11 cellular contexts compared by ENCODE assay signal in the genomic region with DNA sequence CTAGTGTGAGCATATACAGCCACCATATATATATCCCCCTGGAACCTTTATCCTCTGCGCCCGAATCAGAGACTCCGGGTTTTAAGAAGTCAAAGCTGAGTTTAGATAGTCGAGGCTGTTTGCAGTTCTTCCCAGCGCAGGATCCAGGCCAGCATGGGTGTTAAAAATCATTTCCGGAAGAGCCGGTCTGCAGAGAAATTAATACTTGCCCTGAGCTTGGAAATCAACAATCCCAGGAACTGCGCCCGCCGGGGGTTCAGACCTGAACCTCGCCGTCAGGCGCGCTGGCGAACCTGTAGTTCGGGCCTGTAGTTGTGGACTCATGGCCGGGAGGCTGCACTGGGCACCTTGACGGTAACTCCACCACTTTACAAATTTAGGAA. TPM values are rescaled to one million over a fixed set of nuclear protein-coding genes. Genes with fewer than 3 reads are reported as not detected.
DNase-seq lines count a peak whose midpoint lies in the region; ATAC-seq and TF ChIP-seq lines count a peak whose summit lies in the region.
"Had no signal": no experiment of that assay in that cellular context is flagged by ENCODE, and none has a peak within 500 bp of the region (broad histone marks: within the 10 kb centered on the region; RNA-seq: fewer than 3 reads in every experiment).

No MANE protein-coding gene starts in this region.

- H3K18ac ChIP-seq in mesendoderm (ENCODE audit: low read length): no peak overlapping the region

- H3K4me1 ChIP-seq in mesendoderm (ENCODE audit: control insufficient read depth, low read depth, low read length): peaks cover 2% of the 10 kb centered on the region

- no peak overlapping the region for H4K8ac ChIP-seq in mesendoderm (ENCODE audit: low read depth, low read length)

- peak overlapping the region; percentile 45 for H3K9ac ChIP-seq in mesendoderm (ENCODE audit: low read length)

- H3K4me3 ChIP-seq in AG10803 (ENCODE audit: low read length) (peak overlapping the region; percentile 90), mesendoderm (ENCODE audit: low read length) (no peak overlapping the region)
- H3K4me3 ChIP-seq: ovary had no signal

- H3K27me3 Mint-ChIP-seq in brain: peaks cover 100% of the 10 kb centered on the region

- no peak overlapping the region for H2AK5ac ChIP-seq in mesendoderm (ENCODE audit: low read length)

- no peaks in the 10 kb centered on the region for H3K36me3 Mint-ChIP-seq in brain

- H3K79me2 ChIP-seq in mesendoderm (ENCODE audit: control insufficient read depth, insufficient read depth, low read length): no peaks in the 10 kb centered on the region

- TF ChIP-seq CTCF in AG10803 (conservative IDR thresholded peaks at IDR 0.05; ENCODE audit: low read length) (no peak), brain (conservative IDR thresholded peaks at IDR 0.05) (no peak)

- no peak overlapping the region for H3K27ac ChIP-seq in mesendoderm (ENCODE audit: low read depth, low read length)
- H3K27ac ChIP-seq: ovary had no signal

- WGBS in mesendoderm (ENCODE audit: extremely low coverage, insufficient coverage, low lambda C conversion rate): no CpG with 5 or more reads among the region's 18 CpGs

- H3K27me3 ChIP-seq in mesendoderm (ENCODE audit: insufficient read depth, low read length, poor library complexity): peaks cover 44% of the 10 kb centered on the region

- no peak overlapping the region for H2BK120ac ChIP-seq in mesendoderm (ENCODE audit: low read depth, low read length)

- ATAC-seq in GM18502 (IDR thresholded peaks at IDR 0.05; ENCODE audit: poor library complexity, unreplicated experiment): peak; percentile 0
- ATAC-seq in HG02642 (IDR thresholded peaks at IDR 0.05; ENCODE audit: poor library complexity, unreplicated experiment): no peak

- H3K79me1 ChIP-seq in mesendoderm (ENCODE audit: low read length): no peaks in the 10 kb centered on the region

- H3K4me3 Mint-ChIP-seq in brain: peak overlapping the region; percentile 57 to 93 (median 82)

- H2BK15ac ChIP-seq in mesendoderm (replicated peaks; ENCODE audit: low read depth): no peak overlapping the region

- peak; percentile 16 for DNase-seq in AG10803 (ENCODE audit: low read depth)
- DNase-seq in mesendoderm: peak; percentile 57
- DNase-seq in activated CD4-positive, CD25-positive, alpha-beta regulatory T cell treated with anti-CD3 and anti-CD28 coated beads, Interleukin-2, amount 50 U/mL, for 72 hours: no peak
- no peak for DNase-seq in occipital lobe (lab: John Stamatoyannopoulos, UW)
- DNase-seq in GM19240 (ENCODE audit: insufficient read length, low spot score): no peak
- DNase-seq: hypothalamus; NK-92 treated with Interleukin-12 subunit alpha and Interleukin-12 subunit beta, amount 100 ng/mL, for 24 hours had no signal

- peaks cover 0 to 11% (median 5%) of the 10 kb centered on the region in 5 experiments for H3K9me3 Mint-ChIP-seq in brain

- H3K4me1 Mint-ChIP-seq in brain: peaks cover 47% of the 10 kb centered on the region

- H3K56ac ChIP-seq in mesendoderm (ENCODE audit: low read length): peak overlapping the region; percentile 76

- peak overlapping the region; percentile 69 for H3K4me2 ChIP-seq in mesendoderm (ENCODE audit: low read length)

- no peak overlapping the region for H3K23ac ChIP-seq in mesendoderm (ENCODE audit: low read length)

- H2BK5ac ChIP-seq in mesendoderm (ENCODE audit: low read length): no peak overlapping the region

- peak overlapping the region in 3 of 5 experiments; percentile 24 to 93 (median 89) for H3K27ac Mint-ChIP-seq in brain

- no peak overlapping the region for H4K5ac ChIP-seq in mesendoderm (ENCODE audit: low read length)

- H3K36me3 ChIP-seq in mesendoderm (ENCODE audit: control insufficient read depth, insufficient read depth, low read length): no peaks in the 10 kb centered on the region
- H3K36me3 ChIP-seq: ovary had no signal

- no peak overlapping the region for H3K4ac ChIP-seq in mesendoderm (ENCODE audit: low read depth, low read length)

RNA-seq across cellular contexts. Expression of a gene that starts 2.3 kb away (rescaled TPM):
- polyA plus RNA-seq in brain (ENCODE audit: insufficient read depth, low read depth, low replicate concordance): 4.9 TPM
- polyA plus RNA-seq in mesendoderm (2013, experiment 1 of 2): 1.1 TPM
- polyA plus RNA-seq in mesendoderm (2013, experiment 2 of 2): 0.88 TPM
- total RNA-seq in occipital lobe: not detected

RNA-seq across cellular contexts. Expression of a gene that starts 5.9 kb away (rescaled TPM):
- polyA plus RNA-seq in brain (ENCODE audit: insufficient read depth, low read depth, low replicate concordance): 26.7 TPM
- polyA plus RNA-seq in mesendoderm (2013, experiment 1 of 2): 29.6 TPM
- 28.4 TPM for polyA plus RNA-seq in mesendoderm (2013, experiment 2 of 2)
- 47.6 TPM for total RNA-seq in occipital lobe

Comparison
In these comparisons a context has a peak if more than half of its experiments do, and no peak if none do; other contexts are left out.
1. DNase-seq: peak in AG10803 (single experiment) and mesendoderm (single experiment); none in activated CD4-positive, CD25-positive, alpha-beta regulatory T cell treated with anti-CD3 and anti-CD28 coated beads, Interleukin-2, amount 50 U/mL, for 72 hours (single experiment), occipital lobe (single experiment) and GM19240 (single experiment).